Comparison of ENCODE assay signal across 18 cellular contexts in genomic region chr2:160719116-160719515, GRCh38.
DNase-seq lines count a peak whose midpoint lies in the region; ATAC-seq and TF ChIP-seq lines count a peak whose summit lies in the region.
"Had no signal": no experiment of that assay in that cellular context is flagged by ENCODE, and none has a peak within 500 bp of the region (broad histone marks: within the 10 kb centered on the region; RNA-seq: fewer than 3 reads in every experiment).

No MANE protein-coding gene starts in this region.

- H2BK5ac ChIP-seq in neuronal stem cell (ENCODE audit: low read length): no peak overlapping the region

- no peak overlapping the region for H2BK15ac ChIP-seq in neuronal stem cell (ENCODE audit: low read length)

- H3K27me3 ChIP-seq in GM23248 (replicated peaks; ENCODE audit: insufficient read depth) (no peaks in the 10 kb centered on the region), PC-9 (ENCODE audit: insufficient read depth, low read depth) (no peaks in the 10 kb centered on the region), neuronal stem cell (ENCODE audit: control insufficient read depth in 3 of 3, insufficient read depth in 3 of 3, low read depth in 1 of 3, low read length in 3 of 3) (no peaks in the 10 kb centered on the region)
- H3K27me3 ChIP-seq: hepatocyte, pancreas, tibial artery had no signal

- H3K36me3 Mint-ChIP-seq in activated T-helper 17 cell treated with anti-CD3 and anti-CD28 coated beads, Interleukin-2, amount 50 U/mL, for 72 hours (ENCODE audit: low read depth): no peaks in the 10 kb centered on the region
- H3K36me3 Mint-ChIP-seq in activated CD8-positive, alpha-beta T cell treated with anti-CD3 and anti-CD28 coated beads, Interleukin-2, amount 10 ng/mL, durations not matched to agents 7 days and 5 days (ENCODE audit: low read depth): no peaks in the 10 kb centered on the region
- H3K36me3 Mint-ChIP-seq: activated naive CD4-positive, alpha-beta T cell treated with anti-CD3 and anti-CD28 coated beads, Interleukin-2, amount 10 ng/mL, durations not matched to agents 7 days and 5 days had no signal

- no TSS peak for BruUV-seq in PC-9 (replicated peaks; lab: Mats Ljungman, UMichigan)

- 49 to 54% methylated on average over 3 of the region's 3 CpGs for WGBS in GM23248 (ENCODE audit: low coverage in 1 of 2, low lambda C conversion rate in 2 of 2, missing lambda C conversion rate in 2 of 2), 2 experiments
- no CpG with 5 or more reads among the region's 3 CpGs for WGBS in neuronal stem cell (ENCODE audit: extremely low coverage in 2 of 2, insufficient read length in 2 of 2, insufficient replicate concordance in 1 of 2), 2 donors

- H3K27ac ChIP-seq in GM23248: no peak overlapping the region
- no peak overlapping the region for H3K27ac ChIP-seq in PC-9
- no peak overlapping the region for H3K27ac ChIP-seq in neuronal stem cell (replicated peaks; ENCODE audit: low read length)
- H3K27ac ChIP-seq: hepatocyte, HL-60, pancreas, skin epidermis, tibial artery had no signal

- H3K4me3 ChIP-seq in GM23248: no peak overlapping the region
- no peak overlapping the region for H3K4me3 ChIP-seq in PC-9
- H3K4me3 ChIP-seq in choroid plexus epithelial cell (ENCODE audit: low read depth, low read length): no peak overlapping the region
- H3K4me3 ChIP-seq in neuronal stem cell (ENCODE audit: low read length in 2 of 2): no peak overlapping the region
- H3K4me3 ChIP-seq: hepatocyte, pancreas, skin epidermis, tibial artery had no signal

- in situ Hi-C loops in GM23248 (cut with MboI): no loop called here

- POLR2A ChIA-PET in PC-9 (lab: Charles Lee; ENCODE audit: unreplicated experiment): no interaction called here
- POLR2A ChIA-PET in activated CD8-positive, alpha-beta T cell treated with anti-CD3 and anti-CD28 coated beads, Interleukin-2, amount 10 ng/mL, durations not matched to agents 7 days and 5 days (lab: Charles Lee): no interaction called here

- DNase-seq in GM23248 (peak; percentile 68), PC-9 (peak; percentile 5 to 38), choroid plexus epithelial cell (ENCODE audit: low read depth) (peak; percentile 41), neuronal stem cell (ENCODE audit: low spot score) (no peak), left colon (no peak), NCI-H345 (lab: John Stamatoyannopoulos, UW) (no peak)
- DNase-seq in activated CD8-positive, alpha-beta T cell treated with anti-CD3 and anti-CD28 coated beads, Interleukin-2, amount 10 ng/mL, durations not matched to agents 7 days and 5 days: no peak
- DNase-seq: activated CD4-positive, alpha-beta T cell treated with anti-CD3 and anti-CD28 coated beads, Interleukin-2, amount 10 ng/mL, durations not matched to agents 7 days and 5 days; activated naive CD4-positive, alpha-beta T cell treated with anti-CD3 and anti-CD28 coated beads, Interleukin-2, amount 10 ng/mL, durations not matched to agents 7 days and 5 days; activated T-cell treated with anti-CD3 and anti-CD28 coated beads for 4 hours; effector CD4-positive, alpha-beta T cell; NCI-H1436 treated with DMSO at 0.1 percent for 48 hours; pancreas; tibial artery had no signal

- H2BK120ac ChIP-seq in neuronal stem cell (ENCODE audit: low read depth, low read length): no peak overlapping the region

- no peak overlapping the region for H3K23ac ChIP-seq in neuronal stem cell (ENCODE audit: low read depth, low read length, poor library complexity)

- H3K9me3 ChIP-seq in GM23248 (ENCODE audit: low read depth) (no peaks in the 10 kb centered on the region), PC-9 (ENCODE audit: insufficient read depth, low read depth) (0 out of 2 replicates have a peak, but pooled peaks cover 3% of the 10 kb centered on the region), neuronal stem cell (replicated peaks in 1 of 2; ENCODE audit: control insufficient read depth in 2 of 2, insufficient read depth in 1 of 2, low read depth in 1 of 2, low read length in 2 of 2) (no peaks in the 10 kb centered on the region)
- H3K9me3 ChIP-seq: pancreas had no signal

- CTCF ChIA-PET in PC-9 (lab: Charles Lee): interaction anchor here (0.6 kb wide), 1 partner anchor 178 kb away, joined by 3 read pairs; no protein-coding TSS in a partner anchor
- CTCF ChIA-PET in activated CD8-positive, alpha-beta T cell treated with anti-CD3 and anti-CD28 coated beads, Interleukin-2, amount 10 ng/mL, durations not matched to agents 7 days and 5 days (lab: Charles Lee): no interaction called here

- no peak overlapping the region for H4K91ac ChIP-seq in neuronal stem cell (ENCODE audit: low read depth, low read length, poor library complexity)

- H3K9ac ChIP-seq in GM23248 (no peak overlapping the region), neuronal stem cell (ENCODE audit: low read depth, low read length, poor library complexity) (no peak overlapping the region)

- H3K27me3 Mint-ChIP-seq in activated T-helper 17 cell treated with anti-CD3 and anti-CD28 coated beads, Interleukin-2, amount 50 U/mL, for 72 hours: peaks cover 5% of the 10 kb centered on the region
- peaks cover 5% of the 10 kb centered on the region for H3K27me3 Mint-ChIP-seq in activated CD8-positive, alpha-beta T cell treated with anti-CD3 and anti-CD28 coated beads, Interleukin-2, amount 10 ng/mL, durations not matched to agents 7 days and 5 days (ENCODE audit: low read depth)

- no peak overlapping the region for H3K18ac ChIP-seq in neuronal stem cell (ENCODE audit: low read length)

- no peaks in the 10 kb centered on the region for H3K4me1 Mint-ChIP-seq in activated T-helper 17 cell treated with anti-CD3 and anti-CD28 coated beads, Interleukin-2, amount 50 U/mL, for 72 hours
- no peaks in the 10 kb centered on the region for H3K4me1 Mint-ChIP-seq in activated CD8-positive, alpha-beta T cell treated with anti-CD3 and anti-CD28 coated beads, Interleukin-2, amount 10 ng/mL, durations not matched to agents 7 days and 5 days (ENCODE audit: low read depth)
- H3K4me1 Mint-ChIP-seq: activated CD4-positive, alpha-beta T cell treated with anti-CD3 and anti-CD28 coated beads, Interleukin-2, amount 10 ng/mL, durations not matched to agents 7 days and 5 days; activated naive CD4-positive, alpha-beta T cell treated with anti-CD3 and anti-CD28 coated beads, Interleukin-2, amount 10 ng/mL, durations not matched to agents 7 days and 5 days had no signal

- H2AK5ac ChIP-seq in neuronal stem cell (ENCODE audit: low read depth, low read length): no peak overlapping the region

- H2BK12ac ChIP-seq in neuronal stem cell (ENCODE audit: low read length): no peak overlapping the region

- H3F3A ChIP-seq in GM23248 (ENCODE audit: insufficient read depth) (peaks cover 11% of the 10 kb centered on the region; the same call in 1 of the 2 replicates), PC-9 (ENCODE audit: insufficient read depth, low read depth) (no peaks in the 10 kb centered on the region)

- no peak overlapping the region for H3K4me3 Mint-ChIP-seq in activated T-helper 17 cell treated with anti-CD3 and anti-CD28 coated beads, Interleukin-2, amount 50 U/mL, for 72 hours
- no peak overlapping the region for H3K4me3 Mint-ChIP-seq in activated CD8-positive, alpha-beta T cell treated with anti-CD3 and anti-CD28 coated beads, Interleukin-2, amount 10 ng/mL, durations not matched to agents 7 days and 5 days
- H3K4me3 Mint-ChIP-seq: activated CD4-positive, alpha-beta T cell treated with anti-CD3 and anti-CD28 coated beads, Interleukin-2, amount 10 ng/mL, durations not matched to agents 7 days and 5 days; activated naive CD4-positive, alpha-beta T cell treated with anti-CD3 and anti-CD28 coated beads, Interleukin-2, amount 10 ng/mL, durations not matched to agents 7 days and 5 days had no signal

- no peak overlapping the region for H3K27ac Mint-ChIP-seq in activated T-helper 17 cell treated with anti-CD3 and anti-CD28 coated beads, Interleukin-2, amount 50 U/mL, for 72 hours
- no peak overlapping the region for H3K27ac Mint-ChIP-seq in activated CD8-positive, alpha-beta T cell treated with anti-CD3 and anti-CD28 coated beads, Interleukin-2, amount 10 ng/mL, durations not matched to agents 7 days and 5 days
- H3K27ac Mint-ChIP-seq: activated naive CD4-positive, alpha-beta T cell treated with anti-CD3 and anti-CD28 coated beads, Interleukin-2, amount 10 ng/mL, durations not matched to agents 7 days and 5 days had no signal

- no peak overlapping the region for H3K14ac ChIP-seq in neuronal stem cell (ENCODE audit: low read length)

- H3K4me1 ChIP-seq in GM23248 (ENCODE audit: insufficient read depth) (peaks cover 19% of the 10 kb centered on the region), PC-9 (replicated peaks; ENCODE audit: insufficient read depth) (peaks cover 12% of the 10 kb centered on the region), neuronal stem cell (ENCODE audit: control insufficient read depth in 2 of 2, insufficient read depth in 1 of 2, low read depth in 1 of 2, low read length in 2 of 2) (peaks cover 2 to 24% of the 10 kb centered on the region in 2 donors)
- H3K4me1 ChIP-seq: pancreas, tibial artery had no signal

- no peak overlapping the region for H4K8ac ChIP-seq in neuronal stem cell (ENCODE audit: low read depth, low read length)

- intact Hi-C loops in PC-9 (cut with micrococcal nuclease; ENCODE audit: unreplicated experiment) (no loop called here), left colon (cut with DNase I, micrococcal nuclease) (no loop called here)

- H4K20me1 ChIP-seq in GM23248 (ENCODE audit: insufficient read depth) (no peaks in the 10 kb centered on the region), PC-9 (ENCODE audit: insufficient read depth) (no peaks in the 10 kb centered on the region)

- ATAC-seq in activated T-helper 17 cell treated with anti-CD3 and anti-CD28 coated beads, Interleukin-2, amount 50 U/mL, for 72 hours (replicated peaks): no peak
- no peak for ATAC-seq in activated CD8-positive, alpha-beta T cell treated with anti-CD3 and anti-CD28 coated beads, Interleukin-2, amount 10 ng/mL, durations not matched to agents 7 days and 5 days
- ATAC-seq in left colon: no peak
- ATAC-seq: pancreas had no signal

- H3K9me2 ChIP-seq in GM23248 (ENCODE audit: insufficient read depth): no peaks in the 10 kb centered on the region
- no peaks in the 10 kb centered on the region for H3K9me2 ChIP-seq in PC-9 (ENCODE audit: insufficient read depth)

- peaks cover 1% of the 10 kb centered on the region for H3K79me1 ChIP-seq in neuronal stem cell (ENCODE audit: low read depth, low read length)

- H3K36me3 ChIP-seq in GM23248 (ENCODE audit: low read depth): no peaks in the 10 kb centered on the region
- H3K36me3 ChIP-seq in PC-9 (ENCODE audit: low read depth): no peaks in the 10 kb centered on the region
- H3K36me3 ChIP-seq in neuronal stem cell (replicated peaks in 1 of 2; ENCODE audit: control insufficient read depth in 2 of 2, insufficient read depth in 2 of 2, low read length in 2 of 2): no peaks in the 10 kb centered on the region
- H3K36me3 ChIP-seq: pancreas, tibial artery had no signal

- no peaks in the 10 kb centered on the region for H3K9me3 Mint-ChIP-seq in activated T-helper 17 cell treated with anti-CD3 and anti-CD28 coated beads, Interleukin-2, amount 50 U/mL, for 72 hours
- H3K9me3 Mint-ChIP-seq in activated CD8-positive, alpha-beta T cell treated with anti-CD3 and anti-CD28 coated beads, Interleukin-2, amount 10 ng/mL, durations not matched to agents 7 days and 5 days (ENCODE audit: insufficient read depth): no peaks in the 10 kb centered on the region
- H3K9me3 Mint-ChIP-seq: activated naive CD4-positive, alpha-beta T cell treated with anti-CD3 and anti-CD28 coated beads, Interleukin-2, amount 10 ng/mL, durations not matched to agents 7 days and 5 days had no signal

- H3K4ac ChIP-seq in neuronal stem cell (ENCODE audit: low read length): no peak overlapping the region

- H3K79me2 ChIP-seq in GM23248 (ENCODE audit: insufficient read depth) (no peaks in the 10 kb centered on the region), PC-9 (ENCODE audit: low read depth) (no peaks in the 10 kb centered on the region)
- H3K79me2 ChIP-seq: hepatocyte had no signal

- H3K4me2 ChIP-seq in GM23248 (ENCODE audit: unreplicated experiment): no peak overlapping the region
- H3K4me2 ChIP-seq in PC-9: no peak overlapping the region
- no peak overlapping the region for H3K4me2 ChIP-seq in neuronal stem cell (ENCODE audit: insufficient read depth, low read length, poor library complexity, severe bottlenecking)
- H3K4me2 ChIP-seq: hepatocyte had no signal

- TF ChIP-seq CTCF in PC-9 (conservative IDR thresholded peaks at IDR 0.05) (no peak), choroid plexus epithelial cell (conservative IDR thresholded peaks at IDR 0.05; ENCODE audit: low read depth, low read length) (no peak)

- no peak overlapping the region for H2AFZ ChIP-seq in GM23248
- no peak overlapping the region for H2AFZ ChIP-seq in PC-9
- H2AFZ ChIP-seq in neuronal stem cell (ENCODE audit: low read length): peak overlapping the region; percentile 1
- H2AFZ ChIP-seq: hepatocyte had no signal

Comparison
In these comparisons a context has a peak if more than half of its experiments do, and no peak if none do; other contexts are left out.
1. DNase-seq: peak in GM23248 (single experiment), PC-9 (2 of 2) and choroid plexus epithelial cell (single experiment); none in neuronal stem cell (single experiment), activated CD8-positive, alpha-beta T cell treated with anti-CD3 and anti-CD28 coated beads, Interleukin-2, amount 10 ng/mL, durations not matched to agents 7 days and 5 days (single experiment), left colon (0 of 2) and NCI-H345 (single experiment).